35 cellular contexts compared by ENCODE assay signal in the genomic region with DNA sequence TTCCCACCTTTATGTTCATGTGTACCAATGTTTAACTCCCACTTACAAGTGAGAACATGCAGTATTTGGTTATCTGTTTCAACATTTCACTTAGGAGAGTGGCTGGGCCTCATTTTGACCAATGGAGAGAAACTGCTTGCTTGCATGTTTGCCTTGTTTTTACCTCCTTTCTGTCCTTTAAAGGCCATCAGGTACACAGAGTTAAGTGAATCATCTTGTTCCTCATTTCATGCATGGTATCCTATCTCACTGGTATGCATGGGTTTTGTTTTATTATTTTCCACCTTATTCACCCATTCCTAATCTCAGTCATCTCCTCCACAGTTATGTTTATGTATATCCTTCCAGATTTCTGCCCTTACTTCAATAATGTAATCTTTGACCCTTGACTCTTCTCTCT.
"Had no signal": no experiment of that assay in that cellular context is flagged by ENCODE, and none has a peak within 500 bp of the region (broad histone marks: within the 10 kb centered on the region; RNA-seq: fewer than 3 reads in every experiment).

No MANE protein-coding gene starts in this region.

- H3K9me3 ChIP-seq: MG63 had no signal

- H3K36me3 ChIP-seq: MG63 had no signal

- H3K27ac ChIP-seq: KMS-11 had no signal

- H3K4me2 ChIP-seq: KMS-11 had no signal

- H3K9ac ChIP-seq: KMS-11 had no signal

- H3K27me3 ChIP-seq: MG63 had no signal

- H3K4me3 ChIP-seq: MG63 had no signal

- DNase-seq: Karpas-422, Kasumi-1, KG1, MG63, MM.1S, MV-4-11, NCI-H1048, NCI-H1092, NCI-H1092 treated with DMSO at 0.1 percent for 48 hours, NCI-H1105, NCI-H1105 treated with DMSO at 0.1 percent for 48 hours, NCI-H1417, NCI-H1417 treated with DMSO at 0.1 percent for 48 hours, NCI-H1436, NCI-H1436 treated with DMSO at 0.1 percent for 48 hours, NCI-H146, NCI-H1694, NCI-H1694 treated with DMSO at 0.1 percent for 48 hours, NCI-H187, NCI-H187 treated with DMSO at 0.1 percent for 48 hours, NCI-H1930, NCI-H2029, NCI-H2029 treated with DMSO at 0.1 percent for 48 hours, NCI-H2081, NCI-H2081 treated with DMSO at 0.1 percent for 48 hours, NCI-H2107, NCI-H2171, NCI-H2171 treated with DMSO at 0.1 percent for 48 hours, NCI-H2227 treated with DMSO at 0.1 percent for 48 hours, NCI-H226, NCI-H345, NCI-H446, NCI-H446 treated with DMSO at 0.1 percent for 48 hours, NCI-H510A had no signal
